Comparison of ENCODE assay signal across 26 cellular contexts in genomic region chr2:43154685-43155084, GRCh38.
DNase-seq lines count a peak whose midpoint lies in the region; ATAC-seq and TF ChIP-seq lines count a peak whose summit lies in the region.
"Had no signal": no experiment of that assay in that cellular context is flagged by ENCODE, and none has a peak within 500 bp of the region (broad histone marks: within the 10 kb centered on the region; RNA-seq: fewer than 3 reads in every experiment).

No MANE protein-coding gene starts in this region.

- DNase-seq in DMS153 (lab: John Stamatoyannopoulos, UW) (peak; percentile 12), DMS153 treated with DMSO at 0.1 percent for 48 hours (lab: John Stamatoyannopoulos, UW; ENCODE audit: unreplicated experiment) (no peak), NCI-H69 (lab: John Stamatoyannopoulos, UW) (peak; percentile 34), left lobe of liver (ENCODE audit: low spot score) (peak; percentile 62), spleen (no peak), sciatic nerve (ENCODE audit: low spot score) (no peak), EL (no peak)
- DNase-seq: activated B cell treated with CpG ODN at 0.5 μM for 24 hours; activated CD4-positive, alpha-beta T cell treated with anti-CD3 and anti-CD28 coated beads, Interleukin-2, amount 50 U/mL, for 48 hours; activated gamma-delta T cell; adrenal gland; brain microvascular endothelial cell; Calu3; esophagus squamous epithelium; NCI-H1930; NCI-H446; NK-92 treated with Interleukin-12 subunit alpha and Interleukin-12 subunit beta, amount 100 ng/mL, for 24 hours; nucleus accumbens; stimulated activated CD4-positive, alpha-beta T cell treated with anti-CD3 and anti-CD28 coated beads, Interleukin-4, amount 100 ng/mL, for 4 hours; upper lobe of left lung had no signal

- no peak overlapping the region for H3K9ac ChIP-seq in BLaER1 treated with 17β-estradiol and CSF1 and Interleukin-3, amounts not matched to agents 10 nM and 100 nM
- H3K9ac ChIP-seq: KMS-11 had no signal

- H3K27me3 ChIP-seq in BLaER1 treated with 17β-estradiol and CSF1 and Interleukin-3, amounts not matched to agents 10 nM and 100 nM: no peaks in the 10 kb centered on the region
- no peaks in the 10 kb centered on the region for H3K27me3 ChIP-seq in spleen (replicated peaks in 1 of 7)
- H3K27me3 ChIP-seq: adrenal gland, brain microvascular endothelial cell, esophagus squamous epithelium, upper lobe of left lung had no signal

- H3K4me3 ChIP-seq in BLaER1 treated with 17β-estradiol and CSF1 and Interleukin-3, amounts not matched to agents 10 nM and 100 nM: no peak overlapping the region
- H3K4me3 ChIP-seq in spleen: no peak overlapping the region
- H3K4me3 ChIP-seq: adrenal gland, coronary artery, esophagus squamous epithelium, HAP-1, lung, upper lobe of left lung had no signal

- TF ChIP-seq POLR2A in spleen (IDR thresholded peaks at IDR 0.05): no peak

- H3K4me1 ChIP-seq in BLaER1 treated with 17β-estradiol and CSF1 and Interleukin-3, amounts not matched to agents 10 nM and 100 nM: peaks cover 41 to 70% (median 65%) of the 10 kb centered on the region in 10 experiments
- H3K4me1 ChIP-seq in spleen: peaks cover 19 to 73% (median 33%) of the 10 kb centered on the region in 6 donors
- H3K4me1 ChIP-seq: HAP-1 had no signal

- TF ChIP-seq CTCF in spleen (IDR thresholded peaks at IDR 0.05 in 8 of 11, conservative IDR thresholded peaks at IDR 0.05 in 3 of 11): no peak

- ATAC-seq in left lobe of liver (no peak), sciatic nerve (no peak)

- H3K27ac ChIP-seq in BLaER1 treated with 17β-estradiol and CSF1 and Interleukin-3, amounts not matched to agents 10 nM and 100 nM: no peak overlapping the region
- H3K27ac ChIP-seq in spleen: no peak overlapping the region
- H3K27ac ChIP-seq: 22Rv1, adrenal gland, brain microvascular endothelial cell, coronary artery, esophagus squamous epithelium, KMS-11, upper lobe of left lung had no signal

- H3K4me2 ChIP-seq in BLaER1 treated with 17β-estradiol and CSF1 and Interleukin-3, amounts not matched to agents 10 nM and 100 nM: peak overlapping the region in 6 of 11 experiments; percentile 45 to 55 (median 51); a peak in 7 of 22 replicates
- H3K4me2 ChIP-seq: KMS-11 had no signal

- WGBS in spleen, 5 donors: 81 to 87% (median 84%) methylated on average over 5 of the region's 5 CpGs

- H4K20me1 ChIP-seq in BLaER1 treated with 17β-estradiol and CSF1 and Interleukin-3, amounts not matched to agents 10 nM and 100 nM: peaks cover 0 to 27% (median 0%) of the 10 kb centered on the region in 11 experiments; a peak in 2 of 22 replicates

- intact Hi-C loops in spleen (cut with DNase I; ENCODE audit: low total_unique reads) (no loop called here), sciatic nerve (cut with DNase I) (no loop called here)

- H3K36me3 ChIP-seq in BLaER1 treated with 17β-estradiol and CSF1 and Interleukin-3, amounts not matched to agents 10 nM and 100 nM: no peaks in the 10 kb centered on the region
- no peaks in the 10 kb centered on the region for H3K36me3 ChIP-seq in spleen
- H3K36me3 ChIP-seq: adrenal gland, brain microvascular endothelial cell, esophagus squamous epithelium, HAP-1, upper lobe of left lung had no signal

- H3K9me3 ChIP-seq in BLaER1 treated with 17β-estradiol and CSF1 and Interleukin-3, amounts not matched to agents 10 nM and 100 nM (replicated peaks in 1 of 11): no peaks in the 10 kb centered on the region
- H3K9me3 ChIP-seq in spleen: no peaks in the 10 kb centered on the region
- H3K9me3 ChIP-seq: adrenal gland, esophagus squamous epithelium, HAP-1, upper lobe of left lung had no signal

Comparison
In these comparisons a context has a peak if more than half of its experiments do, and no peak if none do; other contexts are left out.
1. DNase-seq: peak in DMS153 (single experiment), NCI-H69 (single experiment) and left lobe of liver (single experiment); none in DMS153 treated with DMSO at 0.1 percent for 48 hours (single experiment), spleen (single experiment), sciatic nerve (single experiment) and EL (single experiment).